In the genomic region with DNA sequence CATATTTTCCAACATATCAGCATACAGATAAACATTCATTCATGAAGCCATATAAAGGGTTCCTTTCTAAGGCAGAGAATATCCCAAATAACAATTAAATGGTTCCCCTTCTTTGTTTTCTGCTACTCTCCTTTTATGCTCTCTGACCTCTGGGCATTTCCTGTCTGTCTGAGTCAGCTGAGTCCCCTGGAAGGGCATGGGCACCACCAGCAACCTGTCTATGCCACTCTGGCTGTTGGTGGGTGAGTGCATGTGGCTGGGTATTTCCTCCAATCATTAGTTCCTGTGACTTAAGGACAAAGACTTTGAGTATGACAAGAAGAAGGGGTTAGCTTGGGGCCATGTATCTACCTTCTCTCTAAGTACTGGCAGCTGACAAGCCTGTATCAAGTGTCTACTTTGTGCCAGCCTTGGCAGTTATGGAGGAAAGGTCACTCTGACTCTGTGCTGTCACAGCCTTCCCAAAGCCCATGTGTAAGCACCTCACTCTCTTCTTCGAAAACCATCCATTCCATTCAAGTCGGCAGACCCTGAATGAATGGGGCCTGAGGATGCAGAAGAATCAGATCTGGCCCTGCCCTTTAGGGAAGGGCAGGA, we compare ENCODE assay signal across 21 cellular contexts.
"Had no signal": no experiment of that assay in that cellular context is flagged by ENCODE, and none has a peak within 500 bp of the region (broad histone marks: within the 10 kb centered on the region; RNA-seq: fewer than 3 reads in every experiment).

No MANE protein-coding gene starts in this region.

- H3K4me3 ChIP-seq: right lobe of liver, SK-N-MC, suprapubic skin, upper lobe of left lung had no signal

- H3K27me3 ChIP-seq: right lobe of liver, suprapubic skin, upper lobe of left lung had no signal

- H3K4me3 Mint-ChIP-seq: activated CD4-positive, alpha-beta T cell treated with anti-CD3 and anti-CD28 coated beads for 36 hours; activated T-cell treated with anti-CD3 and anti-CD28 coated beads, Interleukin-2, amount 50 U/mL, for 72 hours; brain; naive B cell; stimulated activated naive CD8-positive, alpha-beta T cell treated with anti-CD3 and anti-CD28 coated beads, Interleukin-15, Interleukin-2, amounts not matched to agents 100 ng/mL and 50 ng/mL, for 24 hours had no signal

- ATAC-seq: activated CD4-positive, alpha-beta T cell treated with anti-CD3 and anti-CD28 coated beads for 36 hours; activated naive CD4-positive, alpha-beta T cell treated with anti-CD3 and anti-CD28 coated beads, Interleukin-2, amount 50 U/mL, for 72 hours; activated T-cell treated with anti-CD3 and anti-CD28 coated beads, Interleukin-2, amount 50 U/mL, for 72 hours; right lobe of liver had no signal

- H3K27me3 Mint-ChIP-seq: activated CD4-positive, alpha-beta T cell treated with anti-CD3 and anti-CD28 coated beads for 36 hours; naive B cell; progenitor cell of endocrine pancreas; stimulated activated naive CD8-positive, alpha-beta T cell treated with anti-CD3 and anti-CD28 coated beads, Interleukin-15, Interleukin-2, amounts not matched to agents 100 ng/mL and 50 ng/mL, for 24 hours had no signal

- DNase-seq: activated CD4-positive, alpha-beta T cell treated with anti-CD3 and anti-CD28 coated beads for 36 hours; activated CD8-positive, alpha-beta memory T cell treated with anti-CD3 and anti-CD28 coated beads, Interleukin-2, amount 50 U/mL, for 48 hours; activated gamma-delta T cell; activated T-cell treated with anti-CD3 and anti-CD28 coated beads, Interleukin-2, amount 50 U/mL, for 72 hours; effector memory CD4-positive, alpha-beta T cell; foreskin melanocyte; head of caudate nucleus; left cardiac atrium; mammary epithelial cell; naive B cell; nucleus accumbens; right lobe of liver; upper lobe of left lung; WERI-Rb-1 had no signal

- H3K9me3 ChIP-seq: right lobe of liver, suprapubic skin, upper lobe of left lung had no signal

- H3K36me3 Mint-ChIP-seq: activated naive CD4-positive, alpha-beta T cell treated with anti-CD3 and anti-CD28 coated beads, Interleukin-2, amount 50 U/mL, for 72 hours had no signal

- H3K4me1 ChIP-seq: right lobe of liver, suprapubic skin, upper lobe of left lung had no signal

- H3K27ac Mint-ChIP-seq: activated CD4-positive, alpha-beta T cell treated with anti-CD3 and anti-CD28 coated beads for 36 hours; activated naive CD4-positive, alpha-beta T cell treated with anti-CD3 and anti-CD28 coated beads, Interleukin-2, amount 50 U/mL, for 72 hours; activated T-cell treated with anti-CD3 and anti-CD28 coated beads, Interleukin-2, amount 50 U/mL, for 72 hours; progenitor cell of endocrine pancreas; stimulated activated naive CD8-positive, alpha-beta T cell treated with anti-CD3 and anti-CD28 coated beads, Interleukin-15, Interleukin-2, amounts not matched to agents 100 ng/mL and 50 ng/mL, for 24 hours had no signal

- H3K9me3 Mint-ChIP-seq: activated naive CD4-positive, alpha-beta T cell treated with anti-CD3 and anti-CD28 coated beads, Interleukin-2, amount 50 U/mL, for 72 hours; activated T-cell treated with anti-CD3 and anti-CD28 coated beads, Interleukin-2, amount 50 U/mL, for 72 hours; brain; naive B cell; stimulated activated naive CD8-positive, alpha-beta T cell treated with anti-CD3 and anti-CD28 coated beads, Interleukin-15, Interleukin-2, amounts not matched to agents 100 ng/mL and 50 ng/mL, for 24 hours had no signal

- H3K36me3 ChIP-seq: right lobe of liver had no signal

- H3K27ac ChIP-seq: epithelial cell of prostate, right lobe of liver, SK-N-MC, suprapubic skin, upper lobe of left lung, WERI-Rb-1 had no signal
